In the genomic region with DNA sequence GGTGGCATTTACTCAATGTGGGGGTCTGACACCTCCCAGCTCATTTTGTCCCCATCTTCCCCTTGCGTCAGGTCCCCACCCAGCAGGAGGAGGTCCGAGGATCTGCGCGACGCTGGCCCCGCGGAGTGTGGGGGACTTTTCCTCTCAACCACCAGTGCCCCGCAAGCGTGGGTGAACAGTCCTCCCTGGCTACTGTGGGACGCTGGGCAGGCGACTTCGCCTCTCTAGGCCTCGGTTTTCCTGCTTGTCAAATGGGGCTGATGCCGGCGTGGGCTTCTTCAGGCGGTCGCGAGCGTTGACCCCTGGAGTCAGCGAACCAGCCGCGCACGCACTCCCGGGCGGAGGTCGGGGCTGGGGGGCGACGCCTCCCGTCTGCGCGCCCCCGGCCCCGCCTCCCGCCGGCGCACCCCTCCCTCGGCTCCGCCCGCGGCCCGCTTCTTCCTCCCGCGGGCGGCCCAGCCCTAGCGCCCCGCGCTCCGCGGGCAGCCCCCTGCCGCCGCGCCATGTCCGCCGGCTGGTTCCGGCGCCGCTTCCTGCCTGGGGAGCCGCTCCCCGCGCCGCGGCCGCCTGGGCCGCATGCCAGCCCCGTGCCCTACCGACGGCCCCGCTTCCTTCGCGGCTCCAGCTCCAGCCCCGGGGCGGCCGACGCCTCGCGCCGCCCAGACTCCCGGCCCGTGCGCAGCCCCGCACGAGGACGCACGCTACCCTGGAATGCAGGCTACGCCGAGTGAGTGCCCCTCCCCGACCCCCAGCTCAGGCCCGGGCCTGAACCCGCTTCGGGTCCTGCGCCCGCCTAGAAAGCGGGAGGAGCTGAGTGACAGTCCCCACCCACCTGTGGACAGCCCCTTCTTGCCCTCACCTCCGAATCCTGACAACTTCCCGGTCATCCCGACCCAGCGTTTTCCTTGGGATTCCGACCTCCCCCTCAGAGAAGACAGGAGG, we compare ENCODE assay signal across 8 cellular contexts. TPM values are rescaled to one million over a fixed set of nuclear protein-coding genes. Genes with fewer than 3 reads are reported as not detected.
DNase-seq lines count a peak whose midpoint lies in the region; ATAC-seq, FAIRE-seq and TF ChIP-seq lines count a peak whose summit lies in the region.

A gene with protein sequence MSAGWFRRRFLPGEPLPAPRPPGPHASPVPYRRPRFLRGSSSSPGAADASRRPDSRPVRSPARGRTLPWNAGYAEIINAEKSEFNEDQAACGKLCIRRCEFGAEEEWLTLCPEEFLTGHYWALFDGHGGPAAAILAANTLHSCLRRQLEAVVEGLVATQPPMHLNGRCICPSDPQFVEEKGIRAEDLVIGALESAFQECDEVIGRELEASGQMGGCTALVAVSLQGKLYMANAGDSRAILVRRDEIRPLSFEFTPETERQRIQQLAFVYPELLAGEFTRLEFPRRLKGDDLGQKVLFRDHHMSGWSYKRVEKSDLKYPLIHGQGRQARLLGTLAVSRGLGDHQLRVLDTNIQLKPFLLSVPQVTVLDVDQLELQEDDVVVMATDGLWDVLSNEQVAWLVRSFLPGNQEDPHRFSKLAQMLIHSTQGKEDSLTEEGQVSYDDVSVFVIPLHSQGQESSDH (plus strand): TSS at position 438 of the 942 bp plus-strand sequence. CDS start 66 bp downstream, at position 504.

- ATAC-seq in activated CD8-positive, alpha-beta memory T cell treated with anti-CD3 and anti-CD28 coated beads, Interleukin-2, amount 10 ng/mL, durations not matched to agents 7 days and 5 days = peak; percentile 67
- ATAC-seq in HG03175 (IDR thresholded peaks at IDR 0.05; ENCODE audit: unreplicated experiment) (no peak), HG02678 (IDR thresholded peaks at IDR 0.05; ENCODE audit: unreplicated experiment) (no peak)

- H3K36me3 Mint-ChIP-seq in activated CD8-positive, alpha-beta memory T cell treated with anti-CD3 and anti-CD28 coated beads, Interleukin-2, amount 10 ng/mL, durations not matched to agents 7 days and 5 days = peaks cover 46% of the 10 kb centered on the region
- H3K36me3 Mint-ChIP-seq in endothelial cell (ENCODE audit: low read depth, unreplicated experiment) = peaks cover 23% of the 10 kb centered on the region
- H3K36me3 Mint-ChIP-seq in mesothelial cell of epicardium = peaks cover 3% of the 10 kb centered on the region

- H3K36me3 ChIP-seq in suprapubic skin = peaks cover 28% of the 10 kb centered on the region

- CTCF ChIA-PET in activated CD8-positive, alpha-beta memory T cell treated with anti-CD3 and anti-CD28 coated beads, Interleukin-2, amount 10 ng/mL, durations not matched to agents 7 days and 5 days (lab: Charles Lee) = interaction anchor here (1.2 to 13.8 kb wide), 7 partner anchors 12 to 94 kb away, joined by 4 to 176 read pairs (median 6); a partner anchor contains a TSS

- no peaks in the 10 kb centered on the region for H3K9me3 ChIP-seq in suprapubic skin

- peak within 1 kb of the TSS; percentile 90 for H3K27ac Mint-ChIP-seq in activated CD8-positive, alpha-beta memory T cell treated with anti-CD3 and anti-CD28 coated beads, Interleukin-2, amount 10 ng/mL, durations not matched to agents 7 days and 5 days
- H3K27ac Mint-ChIP-seq in endothelial cell (ENCODE audit: unreplicated experiment) (no peak within 1 kb of the TSS), mesothelial cell of epicardium (peak within 1 kb of the TSS; percentile 39)

- WGBS in suprapubic skin = 3% methylated on average over 8 of the region's 98 CpGs

- peak; percentile 87 for FAIRE-seq in GM12891 (lab: Jason Lieb, UNC)

- peak within 1 kb of the TSS; percentile 61 for H3K4me3 ChIP-seq in Jurkat, Clone E6-1 (ENCODE audit: low read length)
- peak within 1 kb of the TSS; percentile 62 for H3K4me3 ChIP-seq in suprapubic skin

- peak within 1 kb of the TSS; percentile 91 for H3K4me3 Mint-ChIP-seq in activated CD8-positive, alpha-beta memory T cell treated with anti-CD3 and anti-CD28 coated beads, Interleukin-2, amount 10 ng/mL, durations not matched to agents 7 days and 5 days
- H3K4me3 Mint-ChIP-seq in endothelial cell (ENCODE audit: unreplicated experiment) (peak within 1 kb of the TSS; percentile 73), mesothelial cell of epicardium (peak within 1 kb of the TSS; percentile 59)

- H3K4me1 Mint-ChIP-seq in activated CD8-positive, alpha-beta memory T cell treated with anti-CD3 and anti-CD28 coated beads, Interleukin-2, amount 10 ng/mL, durations not matched to agents 7 days and 5 days = peaks cover 79% of the 10 kb centered on the region
- peaks cover 22% of the 10 kb centered on the region for H3K4me1 Mint-ChIP-seq in endothelial cell (ENCODE audit: unreplicated experiment)
- H3K4me1 Mint-ChIP-seq in mesothelial cell of epicardium = peaks cover 8% of the 10 kb centered on the region

- H3K9me3 Mint-ChIP-seq in activated CD8-positive, alpha-beta memory T cell treated with anti-CD3 and anti-CD28 coated beads, Interleukin-2, amount 10 ng/mL, durations not matched to agents 7 days and 5 days (ENCODE audit: low read depth) = no peaks in the 10 kb centered on the region
- H3K9me3 Mint-ChIP-seq in endothelial cell (ENCODE audit: unreplicated experiment) (no peaks in the 10 kb centered on the region), mesothelial cell of epicardium (no peaks in the 10 kb centered on the region)

- no peaks in the 10 kb centered on the region for H3K27me3 ChIP-seq in suprapubic skin

- TF ChIP-seq POLR2A in GM12891 (IDR thresholded peaks at IDR 0.05; ENCODE audit: low read depth, low read length) (0 out of 2 replicates have a peak, but pooled peaks have one; percentile 41), suprapubic skin (IDR thresholded peaks at IDR 0.05) (no peak)

- TF ChIP-seq EP300 in suprapubic skin (IDR thresholded peaks at IDR 0.05) = no peak

- peak within 1 kb of the TSS; percentile 83 for H3K27ac ChIP-seq in suprapubic skin

- no peaks in the 10 kb centered on the region for H3K27me3 Mint-ChIP-seq in activated CD8-positive, alpha-beta memory T cell treated with anti-CD3 and anti-CD28 coated beads, Interleukin-2, amount 10 ng/mL, durations not matched to agents 7 days and 5 days
- H3K27me3 Mint-ChIP-seq in endothelial cell (ENCODE audit: unreplicated experiment) = peaks cover 13% of the 10 kb centered on the region
- H3K27me3 Mint-ChIP-seq in mesothelial cell of epicardium (ENCODE audit: low read depth) = no peaks in the 10 kb centered on the region

- H3K4me1 ChIP-seq in suprapubic skin = peaks cover 40% of the 10 kb centered on the region

- TF ChIP-seq CTCF in endothelial cell (IDR thresholded peaks at IDR 0.05; ENCODE audit: unreplicated experiment) (no peak), mesothelial cell of epicardium (IDR thresholded peaks at IDR 0.05; ENCODE audit: unreplicated experiment) (no peak), suprapubic skin (IDR thresholded peaks at IDR 0.05) (no peak)

- DNase-seq in GM12891 (ENCODE audit: insufficient read length, low spot score) = peak; percentile 76
- DNase-seq in Jurkat, Clone E6-1 (ENCODE audit: low read depth, low spot score) = no peak
- peak; percentile 74 for DNase-seq in activated CD8-positive, alpha-beta memory T cell treated with anti-CD3 and anti-CD28 coated beads, Interleukin-2, amount 10 ng/mL, durations not matched to agents 7 days and 5 days
- DNase-seq in endothelial cell (ENCODE audit: low spot score) = peak; percentile 65
- peak in 1 of 2 experiments; percentile 75 for DNase-seq in mesothelial cell of epicardium (ENCODE audit: low spot score in 2 of 2, unreplicated experiment in 2 of 2)
- peak; percentile 80 to 81 for DNase-seq in suprapubic skin (ENCODE audit: low spot score in 2 of 2)

TF ChIP-seq in GM12891, 5 proteins besides CTCF, POLR2A, EP300 and RAD21:
- TF ChIP-seq POU2F2 (IDR thresholded peaks at IDR 0.05; ENCODE audit: low read depth, low read length) (no peak), PAX5 (IDR thresholded peaks at IDR 0.05; ENCODE audit: insufficient read depth, low read length, severe bottlenecking) (no peak), TAF1 (IDR thresholded peaks at IDR 0.05; ENCODE audit: low read depth, low read length) (no peak), SPI1 (IDR thresholded peaks at IDR 0.05; ENCODE audit: low read depth, low read length) (no peak), POLR2AphosphoS5 (IDR thresholded peaks at IDR 0.05; ENCODE audit: low read depth, low read length) (no peak)

RNA-seq across cellular contexts. Expression of the gene that starts here (rescaled TPM):
- 19.3 TPM for polyA plus RNA-seq in GM12891 (2012; ENCODE audit: low read depth, missing spikeins)
- 59.8 TPM for polyA plus RNA-seq in Jurkat, Clone E6-1 (2012; ENCODE audit: insufficient read depth, insufficient read length)
- total RNA-seq in activated CD8-positive, alpha-beta memory T cell treated with anti-CD3 and anti-CD28 coated beads, Interleukin-2, amount 10 ng/mL, durations not matched to agents 7 days and 5 days = 10 to 100 TPM; 91.1 to 94.1 TPM
- total RNA-seq in endothelial cell (ENCODE audit: unreplicated experiment) (15.0 TPM), mesothelial cell of epicardium (10.6 to 11.8 TPM (median 11.6 TPM) in 3 replicates), suprapubic skin (10 to 100 TPM in 3 of 4 donors, 1 to 10 TPM in 1; 10.0 to 17.5 (median 11.3) TPM)
